2 cellular contexts compared by ENCODE assay signal in the genomic region with DNA sequence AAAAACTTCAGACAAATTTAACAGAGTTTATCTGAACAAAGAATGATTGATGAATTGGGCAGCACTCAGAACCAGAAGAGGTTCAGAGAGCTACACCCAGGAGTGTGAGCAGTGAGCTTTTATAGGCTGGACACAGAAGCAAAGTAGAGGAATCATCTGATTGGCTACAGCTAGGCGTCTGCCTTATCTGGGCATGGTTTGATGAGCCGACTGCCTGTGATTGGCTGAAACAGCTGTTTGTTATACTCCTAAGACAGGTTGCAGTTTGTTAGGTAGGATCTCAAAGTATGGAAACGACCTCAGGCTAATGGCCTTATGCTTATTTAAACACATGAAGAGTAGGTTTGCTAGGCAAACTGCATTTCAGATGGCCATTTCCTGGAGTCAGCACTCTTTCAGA.
TF ChIP-seq lines count a peak whose summit lies in the region.

No MANE protein-coding gene starts in this region.

TF ChIP-seq in HCT116, 20 proteins besides CTCF, POLR2A, EP300 and RAD21 (continued from another document):
- TF ChIP-seq, protein P1, sequence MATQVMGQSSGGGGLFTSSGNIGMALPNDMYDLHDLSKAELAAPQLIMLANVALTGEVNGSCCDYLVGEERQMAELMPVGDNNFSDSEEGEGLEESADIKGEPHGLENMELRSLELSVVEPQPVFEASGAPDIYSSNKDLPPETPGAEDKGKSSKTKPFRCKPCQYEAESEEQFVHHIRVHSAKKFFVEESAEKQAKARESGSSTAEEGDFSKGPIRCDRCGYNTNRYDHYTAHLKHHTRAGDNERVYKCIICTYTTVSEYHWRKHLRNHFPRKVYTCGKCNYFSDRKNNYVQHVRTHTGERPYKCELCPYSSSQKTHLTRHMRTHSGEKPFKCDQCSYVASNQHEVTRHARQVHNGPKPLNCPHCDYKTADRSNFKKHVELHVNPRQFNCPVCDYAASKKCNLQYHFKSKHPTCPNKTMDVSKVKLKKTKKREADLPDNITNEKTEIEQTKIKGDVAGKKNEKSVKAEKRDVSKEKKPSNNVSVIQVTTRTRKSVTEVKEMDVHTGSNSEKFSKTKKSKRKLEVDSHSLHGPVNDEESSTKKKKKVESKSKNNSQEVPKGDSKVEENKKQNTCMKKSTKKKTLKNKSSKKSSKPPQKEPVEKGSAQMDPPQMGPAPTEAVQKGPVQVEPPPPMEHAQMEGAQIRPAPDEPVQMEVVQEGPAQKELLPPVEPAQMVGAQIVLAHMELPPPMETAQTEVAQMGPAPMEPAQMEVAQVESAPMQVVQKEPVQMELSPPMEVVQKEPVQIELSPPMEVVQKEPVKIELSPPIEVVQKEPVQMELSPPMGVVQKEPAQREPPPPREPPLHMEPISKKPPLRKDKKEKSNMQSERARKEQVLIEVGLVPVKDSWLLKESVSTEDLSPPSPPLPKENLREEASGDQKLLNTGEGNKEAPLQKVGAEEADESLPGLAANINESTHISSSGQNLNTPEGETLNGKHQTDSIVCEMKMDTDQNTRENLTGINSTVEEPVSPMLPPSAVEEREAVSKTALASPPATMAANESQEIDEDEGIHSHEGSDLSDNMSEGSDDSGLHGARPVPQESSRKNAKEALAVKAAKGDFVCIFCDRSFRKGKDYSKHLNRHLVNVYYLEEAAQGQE (IDR thresholded peaks at IDR 0.05; ENCODE audit: low read depth): no peak
- TF ChIP-seq SRF (IDR thresholded peaks at IDR 0.05; ENCODE audit: low read depth): peak; percentile 30; the same call in 1 of the 2 replicates

TF ChIP-seq in HepG2, 621 proteins besides CTCF, POLR2A, EP300 and RAD21 (continued from another document):
- TF ChIP-seq NFYB (CRISPR knock-in tag; IDR thresholded peaks at IDR 0.05) (peak; percentile 52), SRF (IDR thresholded peaks at IDR 0.05; ENCODE audit: low read depth, low read length) (peak; percentile 69; the same call in 1 of the 2 replicates), ZNF446 (CRISPR knock-in tag; IDR thresholded peaks at IDR 0.05) (no peak), MAFK (conservative IDR thresholded peaks at IDR 0.05 in 1 of 2, IDR thresholded peaks at IDR 0.05 in 1 of 2; ENCODE audit: low read length in 2 of 2) (peak; percentile 37 to 40; a peak in 3 of 4 replicates), REL (CRISPR knock-in tag; conservative IDR thresholded peaks at IDR 0.05) (no peak), SMAD9 (CRISPR knock-in tag; IDR thresholded peaks at IDR 0.05) (no peak)
- TF ChIP-seq, protein P2, sequence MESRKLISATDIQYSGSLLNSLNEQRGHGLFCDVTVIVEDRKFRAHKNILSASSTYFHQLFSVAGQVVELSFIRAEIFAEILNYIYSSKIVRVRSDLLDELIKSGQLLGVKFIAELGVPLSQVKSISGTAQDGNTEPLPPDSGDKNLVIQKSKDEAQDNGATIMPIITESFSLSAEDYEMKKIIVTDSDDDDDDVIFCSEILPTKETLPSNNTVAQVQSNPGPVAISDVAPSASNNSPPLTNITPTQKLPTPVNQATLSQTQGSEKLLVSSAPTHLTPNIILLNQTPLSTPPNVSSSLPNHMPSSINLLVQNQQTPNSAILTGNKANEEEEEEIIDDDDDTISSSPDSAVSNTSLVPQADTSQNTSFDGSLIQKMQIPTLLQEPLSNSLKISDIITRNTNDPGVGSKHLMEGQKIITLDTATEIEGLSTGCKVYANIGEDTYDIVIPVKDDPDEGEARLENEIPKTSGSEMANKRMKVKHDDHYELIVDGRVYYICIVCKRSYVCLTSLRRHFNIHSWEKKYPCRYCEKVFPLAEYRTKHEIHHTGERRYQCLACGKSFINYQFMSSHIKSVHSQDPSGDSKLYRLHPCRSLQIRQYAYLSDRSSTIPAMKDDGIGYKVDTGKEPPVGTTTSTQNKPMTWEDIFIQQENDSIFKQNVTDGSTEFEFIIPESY (CRISPR knock-in tag; IDR thresholded peaks at IDR 0.05): no peak
- TF ChIP-seq, protein P3, sequence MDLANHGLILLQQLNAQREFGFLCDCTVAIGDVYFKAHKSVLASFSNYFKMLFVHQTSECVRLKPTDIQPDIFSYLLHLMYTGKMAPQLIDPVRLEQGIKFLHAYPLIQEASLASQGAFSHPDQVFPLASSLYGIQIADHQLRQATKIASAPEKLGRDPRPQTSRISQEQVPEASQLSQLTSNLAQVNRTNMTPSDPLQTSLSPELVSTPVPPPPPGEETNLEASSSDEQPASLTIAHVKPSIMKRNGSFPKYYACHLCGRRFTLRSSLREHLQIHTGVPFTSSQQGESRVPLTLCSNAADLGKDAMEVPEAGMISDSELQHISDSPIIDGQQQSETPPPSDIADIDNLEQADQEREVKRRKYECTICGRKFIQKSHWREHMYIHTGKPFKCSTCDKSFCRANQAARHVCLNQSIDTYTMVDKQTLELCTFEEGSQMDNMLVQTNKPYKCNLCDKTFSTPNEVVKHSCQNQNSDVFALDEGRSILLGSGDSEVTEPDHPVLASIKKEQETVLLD (CRISPR knock-in tag; IDR thresholded peaks at IDR 0.05; ENCODE audit: low read depth): no peak
- TF ChIP-seq, protein P4, sequence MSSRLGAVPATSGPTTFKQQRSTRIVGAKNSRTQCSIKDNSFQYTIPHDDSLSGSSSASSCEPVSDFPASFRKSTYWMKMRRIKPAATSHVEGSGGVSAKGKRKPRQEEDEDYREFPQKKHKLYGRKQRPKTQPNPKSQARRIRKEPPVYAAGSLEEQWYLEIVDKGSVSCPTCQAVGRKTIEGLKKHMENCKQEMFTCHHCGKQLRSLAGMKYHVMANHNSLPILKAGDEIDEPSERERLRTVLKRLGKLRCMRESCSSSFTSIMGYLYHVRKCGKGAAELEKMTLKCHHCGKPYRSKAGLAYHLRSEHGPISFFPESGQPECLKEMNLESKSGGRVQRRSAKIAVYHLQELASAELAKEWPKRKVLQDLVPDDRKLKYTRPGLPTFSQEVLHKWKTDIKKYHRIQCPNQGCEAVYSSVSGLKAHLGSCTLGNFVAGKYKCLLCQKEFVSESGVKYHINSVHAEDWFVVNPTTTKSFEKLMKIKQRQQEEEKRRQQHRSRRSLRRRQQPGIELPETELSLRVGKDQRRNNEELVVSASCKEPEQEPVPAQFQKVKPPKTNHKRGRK (CRISPR knock-in tag; IDR thresholded peaks at IDR 0.05): no peak
